ENCODE assay signal across 2 cellular contexts in genomic region chr13:33263484-33263883, GRCh38.
TF ChIP-seq lines count a peak whose summit lies in the region.

No MANE protein-coding gene starts in this region.

TF ChIP-seq in HepG2, 621 proteins besides CTCF, POLR2A, EP300 and RAD21 (continued from another document):
- TF ChIP-seq ZFP91 (CRISPR knock-in tag; IDR thresholded peaks at IDR 0.05; ENCODE audit: borderline replicate concordance) = no peak
- TF ChIP-seq ZSCAN29 (CRISPR knock-in tag; conservative IDR thresholded peaks at IDR 0.05) = no peak
- no peak for TF ChIP-seq ZNF460 (CRISPR knock-in tag; IDR thresholded peaks at IDR 0.05; ENCODE audit: borderline replicate concordance)
- TF ChIP-seq ZNF33B (CRISPR knock-in tag; IDR thresholded peaks at IDR 0.05) = no peak
- TF ChIP-seq PPARG (CRISPR knock-in tag; conservative IDR thresholded peaks at IDR 0.05) = no peak
- TF ChIP-seq, protein P1, sequence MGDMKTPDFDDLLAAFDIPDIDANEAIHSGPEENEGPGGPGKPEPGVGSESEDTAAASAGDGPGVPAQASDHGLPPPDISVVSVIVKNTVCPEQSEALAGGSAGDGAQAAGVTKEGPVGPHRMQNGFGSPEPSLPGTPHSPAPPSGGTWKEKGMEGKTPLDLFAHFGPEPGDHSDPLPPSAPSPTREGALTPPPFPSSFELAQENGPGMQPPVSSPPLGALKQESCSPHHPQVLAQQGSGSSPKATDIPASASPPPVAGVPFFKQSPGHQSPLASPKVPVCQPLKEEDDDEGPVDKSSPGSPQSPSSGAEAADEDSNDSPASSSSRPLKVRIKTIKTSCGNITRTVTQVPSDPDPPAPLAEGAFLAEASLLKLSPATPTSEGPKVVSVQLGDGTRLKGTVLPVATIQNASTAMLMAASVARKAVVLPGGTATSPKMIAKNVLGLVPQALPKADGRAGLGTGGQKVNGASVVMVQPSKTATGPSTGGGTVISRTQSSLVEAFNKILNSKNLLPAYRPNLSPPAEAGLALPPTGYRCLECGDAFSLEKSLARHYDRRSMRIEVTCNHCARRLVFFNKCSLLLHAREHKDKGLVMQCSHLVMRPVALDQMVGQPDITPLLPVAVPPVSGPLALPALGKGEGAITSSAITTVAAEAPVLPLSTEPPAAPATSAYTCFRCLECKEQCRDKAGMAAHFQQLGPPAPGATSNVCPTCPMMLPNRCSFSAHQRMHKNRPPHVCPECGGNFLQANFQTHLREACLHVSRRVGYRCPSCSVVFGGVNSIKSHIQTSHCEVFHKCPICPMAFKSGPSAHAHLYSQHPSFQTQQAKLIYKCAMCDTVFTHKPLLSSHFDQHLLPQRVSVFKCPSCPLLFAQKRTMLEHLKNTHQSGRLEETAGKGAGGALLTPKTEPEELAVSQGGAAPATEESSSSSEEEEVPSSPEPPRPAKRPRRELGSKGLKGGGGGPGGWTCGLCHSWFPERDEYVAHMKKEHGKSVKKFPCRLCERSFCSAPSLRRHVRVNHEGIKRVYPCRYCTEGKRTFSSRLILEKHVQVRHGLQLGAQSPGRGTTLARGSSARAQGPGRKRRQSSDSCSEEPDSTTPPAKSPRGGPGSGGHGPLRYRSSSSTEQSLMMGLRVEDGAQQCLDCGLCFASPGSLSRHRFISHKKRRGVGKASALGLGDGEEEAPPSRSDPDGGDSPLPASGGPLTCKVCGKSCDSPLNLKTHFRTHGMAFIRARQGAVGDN (CRISPR knock-in tag; IDR thresholded peaks at IDR 0.05) = no peak
- TF ChIP-seq, protein P2, sequence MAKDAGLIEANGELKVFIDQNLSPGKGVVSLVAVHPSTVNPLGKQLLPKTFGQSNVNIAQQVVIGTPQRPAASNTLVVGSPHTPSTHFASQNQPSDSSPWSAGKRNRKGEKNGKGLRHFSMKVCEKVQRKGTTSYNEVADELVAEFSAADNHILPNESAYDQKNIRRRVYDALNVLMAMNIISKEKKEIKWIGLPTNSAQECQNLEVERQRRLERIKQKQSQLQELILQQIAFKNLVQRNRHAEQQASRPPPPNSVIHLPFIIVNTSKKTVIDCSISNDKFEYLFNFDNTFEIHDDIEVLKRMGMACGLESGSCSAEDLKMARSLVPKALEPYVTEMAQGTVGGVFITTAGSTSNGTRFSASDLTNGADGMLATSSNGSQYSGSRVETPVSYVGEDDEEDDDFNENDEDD (CRISPR knock-in tag; IDR thresholded peaks at IDR 0.05; ENCODE audit: borderline replicate concordance) = no peak
- no peak for TF ChIP-seq CEBPG (CRISPR knock-in tag; IDR thresholded peaks at IDR 0.05)
- no peak for TF ChIP-seq AKAP8 (CRISPR knock-in tag; IDR thresholded peaks at IDR 0.05)
TF ChIP-seq in HepG2: peak in this region for 0.

TF ChIP-seq in HEK293T, 16 proteins besides CTCF, POLR2A, EP300 and RAD21 (continued from another document):
- no peak for TF ChIP-seq FOXK2 (IDR thresholded peaks at IDR 0.05)
- no peak for TF ChIP-seq PKNOX1 (IDR thresholded peaks at IDR 0.05)
- no peak for TF ChIP-seq FOXA1 (IDR thresholded peaks at IDR 0.05)
- TF ChIP-seq HDGF (IDR thresholded peaks at IDR 0.05; ENCODE audit: borderline replicate concordance) = no peak
- no peak for TF ChIP-seq SUZ12 (IDR thresholded peaks at IDR 0.05)
- no peak for TF ChIP-seq NFRKB (IDR thresholded peaks at IDR 0.05)
- no peak for TF ChIP-seq BHLHE40 (IDR thresholded peaks at IDR 0.05; ENCODE audit: borderline replicate concordance)
- no peak for TF ChIP-seq TARDBP (IDR thresholded peaks at IDR 0.05)
- no peak for TF ChIP-seq ZNF384 (IDR thresholded peaks at IDR 0.05)
- TF ChIP-seq CTBP1 (IDR thresholded peaks at IDR 0.05; ENCODE audit: borderline replicate concordance) = no peak
- TF ChIP-seq FOXM1 (IDR thresholded peaks at IDR 0.05; ENCODE audit: borderline replicate concordance) = no peak
- TF ChIP-seq L3MBTL2 (conservative IDR thresholded peaks at IDR 0.05) = no peak
- no peak for TF ChIP-seq SP1 (IDR thresholded peaks at IDR 0.05)
- no peak for TF ChIP-seq ARNT (IDR thresholded peaks at IDR 0.05)
